In the genomic region with DNA sequence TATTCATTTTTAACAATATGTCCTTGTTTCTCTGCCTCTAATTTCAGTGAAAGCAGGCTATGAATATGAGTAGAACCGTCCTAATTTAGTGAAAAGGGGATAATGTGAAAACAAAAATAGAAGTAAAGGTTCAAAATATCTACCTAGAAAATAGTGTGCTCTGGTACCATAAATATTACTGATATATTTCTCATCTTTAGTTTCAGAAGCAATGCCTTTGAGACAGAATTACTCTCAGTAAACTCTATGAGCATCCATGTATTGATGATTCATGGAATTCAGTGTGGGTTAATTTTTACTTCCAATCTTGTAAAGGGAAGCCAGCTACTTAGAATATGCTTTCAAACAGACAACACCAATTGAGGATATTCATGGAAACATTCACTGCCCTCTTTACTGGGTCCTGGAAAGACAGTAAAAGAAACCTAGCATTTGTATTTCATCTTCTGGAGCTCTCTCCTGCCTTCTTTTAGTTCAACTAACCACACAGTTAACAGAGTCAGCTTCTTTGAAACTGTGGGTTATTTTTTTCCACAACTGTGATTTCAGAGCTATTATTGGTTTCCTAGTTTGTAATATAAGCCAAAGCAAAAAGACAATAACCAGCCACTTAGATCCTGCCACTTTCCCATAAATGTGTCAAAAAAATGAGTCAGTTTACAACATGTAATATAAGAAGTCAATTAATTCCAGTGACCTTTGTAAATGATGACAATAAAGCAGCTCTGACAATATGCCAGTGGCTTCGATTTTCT, we compare ENCODE assay signal across 8 cellular contexts. TPM values are rescaled to one million over a fixed set of nuclear protein-coding genes. Genes with fewer than 3 reads are reported as not detected.
A peak's percentile ranks its signal among the peaks of the same experiment; 100 is the strongest.
DNase-seq lines count a peak whose midpoint lies in the region; ATAC-seq and TF ChIP-seq lines count a peak whose summit lies in the region.

No MANE protein-coding gene starts in this region.

- peaks cover 23 to 56% (median 46%) of the 10 kb centered on the region in 4 donors for H3K4me1 Mint-ChIP-seq in naive thymus-derived CD8-positive, alpha-beta T cell

- H3K27ac ChIP-seq in SU-DHL-6 (ENCODE audit: low read depth, low read length) = peak overlapping the region; percentile 89

- H3K79me2 ChIP-seq in SU-DHL-6 (ENCODE audit: insufficient read depth, low read length) = peaks cover 71% of the 10 kb centered on the region

- H3K9ac ChIP-seq in SU-DHL-6 (ENCODE audit: low read length) = peak overlapping the region; percentile 74

- H4K20me1 ChIP-seq in SU-DHL-6 (ENCODE audit: low read depth, low read length) = no peaks in the 10 kb centered on the region

- H3K4me2 ChIP-seq in SU-DHL-6 (ENCODE audit: low read depth, low read length, poor library complexity, severe bottlenecking) = peak overlapping the region; percentile 79

- no peaks in the 10 kb centered on the region for H3K27me3 Mint-ChIP-seq in naive thymus-derived CD8-positive, alpha-beta T cell

- H3K9me3 ChIP-seq in SU-DHL-6 (ENCODE audit: insufficient read depth, low read length) = no peaks in the 10 kb centered on the region

- DNase-seq in naive thymus-derived CD8-positive, alpha-beta T cell = peak in 1 of 10 donors; percentile 9
- no peak for DNase-seq in HuH-7 (ENCODE audit: low spot score)
- DNase-seq in MV-4-11 (lab: John Stamatoyannopoulos, UW) = no peak

- no peak for TF ChIP-seq CTCF in SU-DHL-6 (IDR thresholded peaks at IDR 0.05; ENCODE audit: insufficient read depth, low read length, poor library complexity, severe bottlenecking)

- no peaks in the 10 kb centered on the region for H3K9me2 ChIP-seq in SU-DHL-6 (replicated peaks; ENCODE audit: insufficient read depth, low read length)

- H3K27me3 ChIP-seq in SU-DHL-6 (ENCODE audit: low read length) = no peaks in the 10 kb centered on the region

- H3K27ac Mint-ChIP-seq in naive thymus-derived CD8-positive, alpha-beta T cell = peak overlapping the region; percentile 85 to 98 (median 96)

- peak overlapping the region; percentile 77 for H3K4me3 ChIP-seq in SU-DHL-6 (ENCODE audit: insufficient read depth, low read length, poor library complexity, severe bottlenecking)

- peaks cover 7% of the 10 kb centered on the region for H3K36me3 ChIP-seq in SU-DHL-6 (ENCODE audit: low read length)

- H3F3A ChIP-seq in SU-DHL-6 (ENCODE audit: insufficient read depth) = peaks cover 56% of the 10 kb centered on the region

- POLR2A ChIA-PET in naive thymus-derived CD8-positive, alpha-beta T cell (lab: Charles Lee) = interaction anchor here (0.7 to 7.1 kb wide), 10 partner anchors 11 to 349 kb away, joined by 3 to 66 read pairs (median 4); no protein-coding TSS in a partner anchor

- ATAC-seq in GM18907 (IDR thresholded peaks at IDR 0.05; ENCODE audit: unreplicated experiment) (peak; percentile 47), HG02763 (IDR thresholded peaks at IDR 0.05; ENCODE audit: unreplicated experiment) (peak; percentile 47), GM21737 (IDR thresholded peaks at IDR 0.05; ENCODE audit: unreplicated experiment) (no peak), GM21526 (IDR thresholded peaks at IDR 0.05; ENCODE audit: low FRiP score, unreplicated experiment) (no peak)
- peak in 1 of 2 donors; percentile 35 for ATAC-seq in naive thymus-derived CD8-positive, alpha-beta T cell

- H2AFZ ChIP-seq in SU-DHL-6 (ENCODE audit: low read depth, low read length, severe bottlenecking) = no peak overlapping the region

- peak overlapping the region; percentile 86 to 100 (median 98) for H3K4me3 Mint-ChIP-seq in naive thymus-derived CD8-positive, alpha-beta T cell

- no peaks in the 10 kb centered on the region for H3K9me3 Mint-ChIP-seq in naive thymus-derived CD8-positive, alpha-beta T cell

- peaks cover 9 to 43% (median 16%) of the 10 kb centered on the region in 3 donors for H3K36me3 Mint-ChIP-seq in naive thymus-derived CD8-positive, alpha-beta T cell

RNA-seq across cellular contexts. Expression of a gene that starts 1.7 kb away (rescaled TPM):
- total RNA-seq in naive thymus-derived CD8-positive, alpha-beta T cell = 100 to 1,000 TPM; 332 to 337 TPM
- polyA plus RNA-seq in naive thymus-derived CD8-positive, alpha-beta T cell = 100 to 1,000 TPM; 127 to 241 (median 223) TPM

Comparison
In these comparisons a context has a peak if more than half of its experiments do, and no peak if none do; other contexts are left out.
1. ATAC-seq: peak in GM18907 (single experiment) and HG02763 (single experiment); none in GM21737 (single experiment) and GM21526 (single experiment).